ENCODE assay signal across 2 cellular contexts in the genomic region with DNA sequence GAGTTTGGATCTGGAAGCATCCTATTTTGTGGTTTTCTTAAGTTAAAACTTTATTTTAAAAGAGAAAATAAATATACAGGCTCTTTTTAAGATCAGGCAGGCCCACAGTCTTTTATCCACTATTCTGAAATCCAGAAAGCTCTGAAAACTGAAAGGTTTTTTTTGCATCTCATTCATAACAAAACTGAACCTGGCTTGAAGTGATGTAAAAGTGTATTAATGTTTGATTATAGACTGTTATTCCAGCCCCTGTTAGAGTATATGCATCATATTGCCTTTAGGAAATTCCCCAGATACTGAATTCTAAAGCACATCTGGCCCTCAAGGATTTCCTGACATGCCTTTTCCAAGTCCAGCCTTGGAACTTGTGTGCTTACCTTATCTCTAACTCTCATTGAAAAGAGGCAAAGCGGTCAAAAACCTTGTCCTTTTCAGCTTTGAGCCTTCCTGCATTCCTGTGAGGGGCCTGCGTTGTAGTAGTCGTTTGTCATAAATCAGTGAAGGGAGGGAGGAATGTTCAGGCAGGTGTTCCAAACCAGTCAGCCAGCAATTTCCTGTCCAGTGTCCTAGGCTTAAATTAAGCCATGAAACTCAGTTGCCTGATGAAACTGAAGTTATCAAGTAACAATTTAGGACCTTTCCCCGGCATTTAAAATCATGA.
TF ChIP-seq lines count a peak whose summit lies in the region.

No MANE protein-coding gene starts in this region.

TF ChIP-seq in IMR-90, 13 proteins besides CTCF, POLR2A, EP300 and RAD21:
- no peak for TF ChIP-seq MAFK (IDR thresholded peaks at IDR 0.05; ENCODE audit: low read depth, low read length)
- TF ChIP-seq, protein P1, sequence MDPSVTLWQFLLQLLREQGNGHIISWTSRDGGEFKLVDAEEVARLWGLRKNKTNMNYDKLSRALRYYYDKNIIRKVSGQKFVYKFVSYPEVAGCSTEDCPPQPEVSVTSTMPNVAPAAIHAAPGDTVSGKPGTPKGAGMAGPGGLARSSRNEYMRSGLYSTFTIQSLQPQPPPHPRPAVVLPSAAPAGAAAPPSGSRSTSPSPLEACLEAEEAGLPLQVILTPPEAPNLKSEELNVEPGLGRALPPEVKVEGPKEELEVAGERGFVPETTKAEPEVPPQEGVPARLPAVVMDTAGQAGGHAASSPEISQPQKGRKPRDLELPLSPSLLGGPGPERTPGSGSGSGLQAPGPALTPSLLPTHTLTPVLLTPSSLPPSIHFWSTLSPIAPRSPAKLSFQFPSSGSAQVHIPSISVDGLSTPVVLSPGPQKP (IDR thresholded peaks at IDR 0.05; ENCODE audit: borderline replicate concordance, low read depth, low read length), result no peak
- no peak for TF ChIP-seq RCOR1 (IDR thresholded peaks at IDR 0.05; ENCODE audit: insufficient replicate concordance, low read length)
- TF ChIP-seq NFE2L2 (IDR thresholded peaks at IDR 0.05; ENCODE audit: low read depth, low read length), result no peak
- TF ChIP-seq CEBPB (IDR thresholded peaks at IDR 0.05; ENCODE audit: low read depth, low read length), result no peak
- TF ChIP-seq, protein P2, sequence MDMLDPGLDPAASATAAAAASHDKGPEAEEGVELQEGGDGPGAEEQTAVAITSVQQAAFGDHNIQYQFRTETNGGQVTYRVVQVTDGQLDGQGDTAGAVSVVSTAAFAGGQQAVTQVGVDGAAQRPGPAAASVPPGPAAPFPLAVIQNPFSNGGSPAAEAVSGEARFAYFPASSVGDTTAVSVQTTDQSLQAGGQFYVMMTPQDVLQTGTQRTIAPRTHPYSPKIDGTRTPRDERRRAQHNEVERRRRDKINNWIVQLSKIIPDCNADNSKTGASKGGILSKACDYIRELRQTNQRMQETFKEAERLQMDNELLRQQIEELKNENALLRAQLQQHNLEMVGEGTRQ (IDR thresholded peaks at IDR 0.05; ENCODE audit: low read depth, low read length), result no peak
- TF ChIP-seq RFX5 (IDR thresholded peaks at IDR 0.05; ENCODE audit: low read depth, low read length), result no peak
- TF ChIP-seq MAZ (IDR thresholded peaks at IDR 0.05; ENCODE audit: borderline replicate concordance, low read depth, low read length), result no peak
TF ChIP-seq in IMR-90: peak in this region for 0.

TF ChIP-seq in endothelial cell of umbilical vein, 7 proteins besides CTCF, POLR2A, EP300 and RAD21:
- TF ChIP-seq GATA2 (IDR thresholded peaks at IDR 0.05; ENCODE audit: insufficient read depth, insufficient read length, low read depth, low read length) (no peak), MYC (IDR thresholded peaks at IDR 0.05; ENCODE audit: low read depth, low read length) (no peak), POLR2AphosphoS5 (IDR thresholded peaks at IDR 0.05; ENCODE audit: insufficient read depth, low read depth, low read length) (no peak), EZH2 (IDR thresholded peaks at IDR 0.05; ENCODE audit: borderline replicate concordance, low read depth, low read length, severe bottlenecking) (no peak), JUN (IDR thresholded peaks at IDR 0.05; ENCODE audit: borderline replicate concordance, insufficient read depth, insufficient read length, low read depth) (no peak), FOS (IDR thresholded peaks at IDR 0.05; ENCODE audit: borderline replicate concordance, insufficient read depth, low read length) (no peak)
- TF ChIP-seq, protein P3, sequence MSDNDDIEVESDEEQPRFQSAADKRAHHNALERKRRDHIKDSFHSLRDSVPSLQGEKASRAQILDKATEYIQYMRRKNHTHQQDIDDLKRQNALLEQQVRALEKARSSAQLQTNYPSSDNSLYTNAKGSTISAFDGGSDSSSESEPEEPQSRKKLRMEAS (IDR thresholded peaks at IDR 0.05; ENCODE audit: insufficient read depth, insufficient read length), result no peak
